Comparison of ENCODE assay signal across 28 cellular contexts in the genomic region with DNA sequence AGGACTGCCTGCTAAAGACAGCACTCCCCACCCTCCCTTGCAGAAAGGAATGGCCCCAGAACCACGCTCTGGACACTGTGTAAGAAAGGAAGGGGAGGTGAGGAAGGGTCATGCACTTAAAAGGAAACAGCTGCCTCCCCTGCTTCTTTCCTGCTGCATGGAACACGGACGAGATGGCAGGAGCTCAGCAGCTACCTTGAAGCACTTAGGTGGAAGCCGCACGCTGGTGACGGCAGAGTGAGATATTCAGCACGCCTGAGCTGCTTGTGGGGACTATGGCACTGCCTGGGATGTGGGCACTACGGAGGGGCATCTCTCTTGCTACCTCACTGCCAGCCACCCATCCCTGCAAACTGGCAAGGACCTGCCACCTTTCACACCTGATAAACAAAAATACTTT.
DNase-seq lines count a peak whose midpoint lies in the region; ATAC-seq and TF ChIP-seq lines count a peak whose summit lies in the region.
"Had no signal": no experiment of that assay in that cellular context is flagged by ENCODE, and none has a peak within 500 bp of the region (broad histone marks: within the 10 kb centered on the region; RNA-seq: fewer than 3 reads in every experiment).

No MANE protein-coding gene starts in this region.

- H3K27ac Mint-ChIP-seq in Caco-2 (ENCODE audit: unreplicated experiment): peak overlapping the region; percentile 66
- H3K27ac Mint-ChIP-seq in osteocyte (ENCODE audit: unreplicated experiment): peak overlapping the region; percentile 7
- no peak overlapping the region for H3K27ac Mint-ChIP-seq in activated T-helper 17 cell treated with anti-CD3 and anti-CD28 coated beads, Interleukin-2, amount 50 U/mL, for 72 hours
- H3K27ac Mint-ChIP-seq: activated CD4-positive, alpha-beta memory T cell treated with anti-CD3 and anti-CD28 coated beads, Interleukin-2, amount 10 ng/mL, durations not matched to agents 7 days and 5 days; activated naive CD4-positive, alpha-beta T cell treated with anti-CD3 and anti-CD28 coated beads for 36 hours; CD4-positive, CD25-positive, alpha-beta regulatory T cell; T-helper 17 cell had no signal

- no TSS peak for BruUV-seq in Caco-2 (replicated peaks; lab: Mats Ljungman, UMichigan)

- POLR2A ChIA-PET in Caco-2 (lab: Charles Lee): no interaction called here

- H3K27me3 Mint-ChIP-seq in Caco-2 (ENCODE audit: insufficient read depth, unreplicated experiment): no peaks in the 10 kb centered on the region
- no peaks in the 10 kb centered on the region for H3K27me3 Mint-ChIP-seq in osteocyte (ENCODE audit: unreplicated experiment)
- H3K27me3 Mint-ChIP-seq in activated T-helper 17 cell treated with anti-CD3 and anti-CD28 coated beads, Interleukin-2, amount 50 U/mL, for 72 hours: no peaks in the 10 kb centered on the region
- H3K27me3 Mint-ChIP-seq: activated CD4-positive, alpha-beta memory T cell treated with anti-CD3 and anti-CD28 coated beads, Interleukin-2, amount 10 ng/mL, durations not matched to agents 7 days and 5 days; CD4-positive, CD25-positive, alpha-beta regulatory T cell; T-helper 17 cell had no signal

- no peak overlapping the region for H3K4me3 Mint-ChIP-seq in Caco-2 (ENCODE audit: unreplicated experiment)
- H3K4me3 Mint-ChIP-seq in osteocyte (ENCODE audit: unreplicated experiment): no peak overlapping the region
- no peak overlapping the region for H3K4me3 Mint-ChIP-seq in activated T-helper 17 cell treated with anti-CD3 and anti-CD28 coated beads, Interleukin-2, amount 50 U/mL, for 72 hours
- H3K4me3 Mint-ChIP-seq: activated CD4-positive, alpha-beta memory T cell treated with anti-CD3 and anti-CD28 coated beads, Interleukin-2, amount 10 ng/mL, durations not matched to agents 7 days and 5 days; activated naive CD4-positive, alpha-beta T cell treated with anti-CD3 and anti-CD28 coated beads for 36 hours; CD4-positive, CD25-positive, alpha-beta regulatory T cell; T-helper 17 cell had no signal

- CTCF ChIA-PET in Caco-2 (lab: Charles Lee): no interaction called here

- no peaks in the 10 kb centered on the region for H3K36me3 ChIP-seq in Caco-2 (ENCODE audit: control insufficient read depth, insufficient read depth, low read length)
- H3K36me3 ChIP-seq: breast epithelium, upper lobe of right lung had no signal

- H3K4me3 ChIP-seq in Caco-2 (ENCODE audit: low read depth, low read length): no peak overlapping the region
- H3K4me3 ChIP-seq: A549, breast epithelium, upper lobe of right lung had no signal

- H3K9me3 ChIP-seq in Caco-2: no peaks in the 10 kb centered on the region
- H3K9me3 ChIP-seq: A549, breast epithelium, upper lobe of right lung had no signal

- ATAC-seq in GM18909 (IDR thresholded peaks at IDR 0.05; ENCODE audit: poor library complexity, unreplicated experiment) (no peak), HG03045 (IDR thresholded peaks at IDR 0.05; ENCODE audit: unreplicated experiment) (no peak)
- no peak for ATAC-seq in activated T-helper 17 cell treated with anti-CD3 and anti-CD28 coated beads, Interleukin-2, amount 50 U/mL, for 72 hours (replicated peaks)
- ATAC-seq: T-helper 17 cell, upper lobe of right lung had no signal

- H3K36me3 Mint-ChIP-seq in Caco-2 (ENCODE audit: insufficient read depth, unreplicated experiment): peaks cover 44% of the 10 kb centered on the region
- peaks cover 1% of the 10 kb centered on the region for H3K36me3 Mint-ChIP-seq in osteocyte (ENCODE audit: unreplicated experiment)
- no peaks in the 10 kb centered on the region for H3K36me3 Mint-ChIP-seq in activated T-helper 17 cell treated with anti-CD3 and anti-CD28 coated beads, Interleukin-2, amount 50 U/mL, for 72 hours (ENCODE audit: low read depth)
- H3K36me3 Mint-ChIP-seq: CD4-positive, CD25-positive, alpha-beta regulatory T cell had no signal

- H3K27ac ChIP-seq in VCaP (peak overlapping the region; percentile 95; the same call in 1 of the 2 replicates), epithelial cell of prostate (peak overlapping the region; percentile 62)
- H3K27ac ChIP-seq: breast epithelium, upper lobe of right lung had no signal

- DNase-seq in Caco-2: no peak
- DNase-seq in epithelial cell of prostate (ENCODE audit: low read depth, low spot score): no peak
- DNase-seq in osteocyte (ENCODE audit: extremely low spot score, unreplicated experiment): no peak
- no peak for DNase-seq in NCI-H446 (lab: John Stamatoyannopoulos, UW)
- DNase-seq: activated CD4-positive, alpha-beta memory T cell treated with anti-CD3 and anti-CD28 coated beads, Interleukin-2, amount 10 ng/mL, durations not matched to agents 7 days and 5 days; activated CD4-positive, alpha-beta T cell treated with anti-CD3 and anti-CD28 coated beads for 1 hour; activated CD8-positive, alpha-beta memory T cell treated with anti-CD3 and anti-CD28 coated beads, Interleukin-2, amount 50 U/mL, for 4 hours; activated naive CD4-positive, alpha-beta T cell treated with anti-CD3 and anti-CD28 coated beads for 36 hours; AML-193; CD4-positive, CD25-positive, alpha-beta regulatory T cell; effector CD8-positive, alpha-beta T cell; KG1; mesendoderm; NCI-H1092 treated with DMSO at 0.1 percent for 48 hours; NCI-H1930; NCI-H2171 treated with DMSO at 0.1 percent for 48 hours; NCI-H524; occipital lobe; OCI-M1; stimulated activated naive CD4-positive, alpha-beta T cell; T-helper 17 cell; upper lobe of right lung had no signal

- no peaks in the 10 kb centered on the region for H3K27me3 ChIP-seq in Caco-2 (replicated peaks; ENCODE audit: control insufficient read depth, insufficient read depth, low read length)
- H3K27me3 ChIP-seq: breast epithelium, upper lobe of right lung had no signal

- intact Hi-C loops in Caco-2 (cut with micrococcal nuclease; ENCODE audit: unreplicated experiment): no loop called here

- peaks cover 69% of the 10 kb centered on the region for H3K4me1 ChIP-seq in Caco-2
- H3K4me1 ChIP-seq: breast epithelium, upper lobe of right lung had no signal

- TF ChIP-seq CTCF in Caco-2 (IDR thresholded peaks at IDR 0.05; ENCODE audit: insufficient read depth in 1 of 2, low read depth in 1 of 2, low read length in 1 of 2, severe bottlenecking in 1 of 2, unreplicated experiment in 1 of 2) (no peak), VCaP (conservative IDR thresholded peaks at IDR 0.05) (no peak), osteocyte (IDR thresholded peaks at IDR 0.05) (no peak)

- H3K9me3 Mint-ChIP-seq in Caco-2 (ENCODE audit: unreplicated experiment): no peaks in the 10 kb centered on the region
- no peaks in the 10 kb centered on the region for H3K9me3 Mint-ChIP-seq in osteocyte (ENCODE audit: unreplicated experiment)
- no peaks in the 10 kb centered on the region for H3K9me3 Mint-ChIP-seq in activated T-helper 17 cell treated with anti-CD3 and anti-CD28 coated beads, Interleukin-2, amount 50 U/mL, for 72 hours
- H3K9me3 Mint-ChIP-seq: activated CD4-positive, alpha-beta memory T cell treated with anti-CD3 and anti-CD28 coated beads, Interleukin-2, amount 10 ng/mL, durations not matched to agents 7 days and 5 days; activated naive CD4-positive, alpha-beta T cell treated with anti-CD3 and anti-CD28 coated beads for 36 hours; CD4-positive, CD25-positive, alpha-beta regulatory T cell had no signal

- H3K4me1 Mint-ChIP-seq in Caco-2 (ENCODE audit: low read depth, unreplicated experiment): peaks cover 45% of the 10 kb centered on the region
- peaks cover 47% of the 10 kb centered on the region for H3K4me1 Mint-ChIP-seq in osteocyte (ENCODE audit: unreplicated experiment)
- no peaks in the 10 kb centered on the region for H3K4me1 Mint-ChIP-seq in activated T-helper 17 cell treated with anti-CD3 and anti-CD28 coated beads, Interleukin-2, amount 50 U/mL, for 72 hours
- H3K4me1 Mint-ChIP-seq: activated CD4-positive, alpha-beta memory T cell treated with anti-CD3 and anti-CD28 coated beads, Interleukin-2, amount 10 ng/mL, durations not matched to agents 7 days and 5 days; T-helper 17 cell had no signal
